ENCODE assay signal across 19 cellular contexts in the genomic region with DNA sequence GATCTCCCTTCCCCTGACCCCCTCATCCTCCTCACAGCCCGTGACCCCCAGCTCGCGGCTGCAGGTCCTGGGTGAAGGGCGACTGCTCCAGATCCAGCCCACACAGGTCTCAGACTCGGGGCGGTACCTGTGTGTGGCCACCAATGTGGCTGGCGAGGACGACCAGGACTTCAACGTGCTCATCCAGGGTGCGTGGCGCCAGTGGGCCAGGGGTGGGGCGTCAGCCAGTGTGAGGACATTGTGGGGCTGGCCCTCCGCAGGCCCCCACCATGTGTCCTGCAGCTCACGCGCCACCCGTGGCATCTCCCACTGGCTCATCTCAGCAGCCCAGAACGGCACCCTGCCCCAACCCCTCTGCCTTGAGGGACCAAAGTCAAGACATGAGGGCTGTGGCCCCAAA.
DNase-seq lines count a peak whose midpoint lies in the region; ATAC-seq and TF ChIP-seq lines count a peak whose summit lies in the region.
"Had no signal": no experiment of that assay in that cellular context is flagged by ENCODE, and none has a peak within 500 bp of the region (broad histone marks: within the 10 kb centered on the region; RNA-seq: fewer than 3 reads in every experiment).

No MANE protein-coding gene starts in this region.

- H3K27ac ChIP-seq in GM23338 (ENCODE audit: low read depth) (no peak overlapping the region), neuronal stem cell (replicated peaks; ENCODE audit: low read length) (no peak overlapping the region)
- H3K27ac ChIP-seq: 22Rv1; A549; BLaER1 treated with 17β-estradiol and CSF1 and Interleukin-3, amounts not matched to agents 10 nM and 100 nM; C4-2B had no signal

- H2AFZ ChIP-seq in GM23338 (no peak overlapping the region), neuronal stem cell (ENCODE audit: low read length) (no peak overlapping the region)

- H3K27me3 Mint-ChIP-seq in GM23338 (ENCODE audit: insufficient read depth, low read depth, poor library complexity) (peaks cover 3% of the 10 kb centered on the region), WTC11 (ENCODE audit: low read depth) (no peaks in the 10 kb centered on the region)

- peak overlapping the region; percentile 65; the same call in 1 of the 2 replicates for H3K27ac Mint-ChIP-seq in GM23338
- H3K27ac Mint-ChIP-seq in WTC11: 0 out of 2 replicates have a peak overlapping the region, but pooled peaks have one; percentile 70
- H3K27ac Mint-ChIP-seq: B cell; CD4-positive, alpha-beta memory T cell; CD8-positive, alpha-beta memory T cell had no signal

- peaks cover 3% of the 10 kb centered on the region; the same call in 1 of the 3 replicates for H3K36me3 Mint-ChIP-seq in GM23338 (ENCODE audit: low read depth)
- no peaks in the 10 kb centered on the region for H3K36me3 Mint-ChIP-seq in WTC11
- H3K36me3 Mint-ChIP-seq: CD4-positive, alpha-beta memory T cell; CD8-positive, alpha-beta memory T cell had no signal

- no peak overlapping the region for H3K4ac ChIP-seq in neuronal stem cell (ENCODE audit: low read length)

- H3K36me3 ChIP-seq in GM23338 (ENCODE audit: insufficient read depth): no peaks in the 10 kb centered on the region
- no peaks in the 10 kb centered on the region for H3K36me3 ChIP-seq in neuronal stem cell (replicated peaks in 1 of 2; ENCODE audit: control insufficient read depth in 2 of 2, insufficient read depth in 2 of 2, low read length in 2 of 2)
- H3K36me3 ChIP-seq: BLaER1 treated with 17β-estradiol and CSF1 and Interleukin-3, amounts not matched to agents 10 nM and 100 nM had no signal

- H3K4me1 Mint-ChIP-seq in GM23338: no peaks in the 10 kb centered on the region
- H3K4me1 Mint-ChIP-seq in WTC11: no peaks in the 10 kb centered on the region
- H3K4me1 Mint-ChIP-seq: B cell; CD4-positive, alpha-beta memory T cell; CD8-positive, alpha-beta memory T cell had no signal

- H3K4me3 Mint-ChIP-seq in GM23338 (no peak overlapping the region), WTC11 (no peak overlapping the region)
- H3K4me3 Mint-ChIP-seq: B cell; CD4-positive, alpha-beta memory T cell; CD8-positive, alpha-beta memory T cell had no signal

- TF ChIP-seq CTCF in GM23338 (conservative IDR thresholded peaks at IDR 0.05; ENCODE audit: low read depth in 2 of 2) (no peak), WTC11 (IDR thresholded peaks at IDR 0.05) (no peak)

- H4K91ac ChIP-seq in neuronal stem cell (ENCODE audit: low read depth, low read length, poor library complexity): peak overlapping the region; percentile 9

- peak overlapping the region; percentile 6 for H2BK5ac ChIP-seq in neuronal stem cell (ENCODE audit: low read length)

- CTCF ChIA-PET in WTC11 (lab: Charles Lee): no interaction called here

- no peaks in the 10 kb centered on the region for H3F3A ChIP-seq in GM23338 (replicated peaks; ENCODE audit: low read depth)

- H4K20me1 ChIP-seq in GM23338 (replicated peaks; ENCODE audit: insufficient read depth): no peaks in the 10 kb centered on the region
- H4K20me1 ChIP-seq: BLaER1 treated with 17β-estradiol and CSF1 and Interleukin-3, amounts not matched to agents 10 nM and 100 nM had no signal

- no peaks in the 10 kb centered on the region for H3K9me3 ChIP-seq in neuronal stem cell (replicated peaks in 1 of 2; ENCODE audit: control insufficient read depth in 2 of 2, insufficient read depth in 1 of 2, low read depth in 1 of 2, low read length in 2 of 2)
- H3K9me3 ChIP-seq: A549; BLaER1 treated with 17β-estradiol and CSF1 and Interleukin-3, amounts not matched to agents 10 nM and 100 nM had no signal

- H3K23ac ChIP-seq in neuronal stem cell (ENCODE audit: low read depth, low read length, poor library complexity): no peak overlapping the region

- H3K14ac ChIP-seq in neuronal stem cell (ENCODE audit: low read length): peak overlapping the region; percentile 79

- POLR2A ChIA-PET in WTC11 (lab: Charles Lee): no interaction called here

- H3K4me1 ChIP-seq in GM23338 (ENCODE audit: insufficient read depth): no peaks in the 10 kb centered on the region
- peaks cover 0 to 4% of the 10 kb centered on the region in 2 donors for H3K4me1 ChIP-seq in neuronal stem cell (ENCODE audit: control insufficient read depth in 2 of 2, insufficient read depth in 1 of 2, low read depth in 1 of 2, low read length in 2 of 2)
- H3K4me1 ChIP-seq: A549; BLaER1 treated with 17β-estradiol and CSF1 and Interleukin-3, amounts not matched to agents 10 nM and 100 nM had no signal

- H3K27me3 ChIP-seq in GM23338 (ENCODE audit: insufficient read depth): no peaks in the 10 kb centered on the region
- H3K27me3 ChIP-seq in neuronal stem cell (ENCODE audit: control insufficient read depth in 3 of 3, insufficient read depth in 3 of 3, low read depth in 1 of 3, low read length in 3 of 3): peaks cover 0 to 18% (median 0%) of the 10 kb centered on the region in 3 experiments
- H3K27me3 ChIP-seq: BLaER1 treated with 17β-estradiol and CSF1 and Interleukin-3, amounts not matched to agents 10 nM and 100 nM had no signal

- no peak overlapping the region for H3K4me2 ChIP-seq in GM23338
- H3K4me2 ChIP-seq in neuronal stem cell (ENCODE audit: insufficient read depth, low read length, poor library complexity, severe bottlenecking): no peak overlapping the region
- H3K4me2 ChIP-seq: A549; BLaER1 treated with 17β-estradiol and CSF1 and Interleukin-3, amounts not matched to agents 10 nM and 100 nM had no signal

- DNase-seq in GM23338 (ENCODE audit: low spot score) (no peak), WTC11 (ENCODE audit: low spot score) (no peak), neuronal stem cell (ENCODE audit: low spot score) (no peak), KG1 (lab: John Stamatoyannopoulos, UW) (no peak), DMS53 treated with DMSO at 0.1 percent for 48 hours (lab: John Stamatoyannopoulos, UW; ENCODE audit: unreplicated experiment) (no peak)
- DNase-seq: AML-193; CD4-positive, alpha-beta memory T cell; CD8-positive, alpha-beta memory T cell; COR-L47; DMS 273 treated with DMSO at 0.1 percent for 48 hours; DMS153; DMS53; DMS79 treated with DMSO at 0.1 percent for 48 hours; GF-D8 had no signal

- H3K9me3 Mint-ChIP-seq in GM23338: no peaks in the 10 kb centered on the region
- H3K9me3 Mint-ChIP-seq in WTC11: no peaks in the 10 kb centered on the region
- H3K9me3 Mint-ChIP-seq: CD8-positive, alpha-beta memory T cell had no signal

- H3K79me1 ChIP-seq in neuronal stem cell (ENCODE audit: low read depth, low read length): no peaks in the 10 kb centered on the region

- no peaks in the 10 kb centered on the region for H3K9me2 ChIP-seq in GM23338 (ENCODE audit: insufficient read depth)

- H2AK5ac ChIP-seq in neuronal stem cell (ENCODE audit: low read depth, low read length): no peak overlapping the region

- ATAC-seq in GM23338: no peak
- no peak for ATAC-seq in WTC11
- ATAC-seq: A549 had no signal

- H3K9ac ChIP-seq in neuronal stem cell (ENCODE audit: low read depth, low read length, poor library complexity): no peak overlapping the region
- H3K9ac ChIP-seq: BLaER1 treated with 17β-estradiol and CSF1 and Interleukin-3, amounts not matched to agents 10 nM and 100 nM had no signal

- no peak overlapping the region for H2BK15ac ChIP-seq in neuronal stem cell (ENCODE audit: low read length)

- H2BK12ac ChIP-seq in neuronal stem cell (ENCODE audit: low read length): peak overlapping the region; percentile 66

- H3K4me3 ChIP-seq in GM23338 (no peak overlapping the region), neuronal stem cell (ENCODE audit: low read length in 2 of 2) (no peak overlapping the region)
- H3K4me3 ChIP-seq: A549; BLaER1 treated with 17β-estradiol and CSF1 and Interleukin-3, amounts not matched to agents 10 nM and 100 nM had no signal

- no CpG with 5 or more reads among the region's 17 CpGs for WGBS in neuronal stem cell (ENCODE audit: extremely low coverage in 2 of 2, insufficient read length in 2 of 2, insufficient replicate concordance in 1 of 2), 2 donors

- peak overlapping the region; percentile 67 for H3K18ac ChIP-seq in neuronal stem cell (ENCODE audit: low read length)

- no peak overlapping the region for H4K8ac ChIP-seq in neuronal stem cell (ENCODE audit: low read depth, low read length)

- no peaks in the 10 kb centered on the region for H3K79me2 ChIP-seq in GM23338 (replicated peaks; ENCODE audit: insufficient read depth)

- H2BK120ac ChIP-seq in neuronal stem cell (ENCODE audit: low read depth, low read length): no peak overlapping the region

TF ChIP-seq in GM23338, 12 proteins besides CTCF, POLR2A, EP300 and RAD21 (continues in another document):
- no peak for TF ChIP-seq ZNF114 (CRISPR knock-in tag; IDR thresholded peaks at IDR 0.05)
- TF ChIP-seq CREB1 (CRISPR knock-in tag; IDR thresholded peaks at IDR 0.05; ENCODE audit: low read depth): no peak
- TF ChIP-seq POLR2AphosphoS5 (IDR thresholded peaks at IDR 0.05; ENCODE audit: low read depth): no peak
- TF ChIP-seq EZH2 (IDR thresholded peaks at IDR 0.05; ENCODE audit: low read depth, unreplicated experiment): no peak

TF ChIP-seq in WTC11, 78 proteins besides CTCF, POLR2A, EP300 and RAD21 (continues in another document):
- TF ChIP-seq, protein P1, sequence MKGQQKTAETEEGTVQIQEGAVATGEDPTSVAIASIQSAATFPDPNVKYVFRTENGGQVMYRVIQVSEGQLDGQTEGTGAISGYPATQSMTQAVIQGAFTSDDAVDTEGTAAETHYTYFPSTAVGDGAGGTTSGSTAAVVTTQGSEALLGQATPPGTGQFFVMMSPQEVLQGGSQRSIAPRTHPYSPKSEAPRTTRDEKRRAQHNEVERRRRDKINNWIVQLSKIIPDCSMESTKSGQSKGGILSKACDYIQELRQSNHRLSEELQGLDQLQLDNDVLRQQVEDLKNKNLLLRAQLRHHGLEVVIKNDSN (CRISPR knock-in tag; IDR thresholded peaks at IDR 0.05): no peak
- TF ChIP-seq MYBL2 (CRISPR knock-in tag; IDR thresholded peaks at IDR 0.05) (no peak), ZNF232 (CRISPR knock-in tag; IDR thresholded peaks at IDR 0.05) (no peak), CREB1 (CRISPR knock-in tag; IDR thresholded peaks at IDR 0.05) (no peak), JAZF1 (CRISPR knock-in tag; IDR thresholded peaks at IDR 0.05) (no peak), NR1H2 (CRISPR knock-in tag; IDR thresholded peaks at IDR 0.05) (no peak), E2F1 (CRISPR knock-in tag; IDR thresholded peaks at IDR 0.05) (no peak)
